In genomic region chr10:23314835-23315239, GRCh38 we compare ENCODE assay signal across 8 cellular contexts. TPM values are rescaled to one million over a fixed set of nuclear protein-coding genes. Genes with fewer than 3 reads are reported as not detected.
DNase-seq lines count a peak whose midpoint lies in the region; ATAC-seq and TF ChIP-seq lines count a peak whose summit lies in the region.

No MANE protein-coding gene starts in this region.

- H3K27me3 Mint-ChIP-seq in GM23338 (ENCODE audit: insufficient read depth, low read depth, poor library complexity) = peaks cover 4% of the 10 kb centered on the region

- H2BK12ac ChIP-seq in neuronal stem cell (ENCODE audit: low read length) = no peak overlapping the region

- H3K36me3 ChIP-seq in DOHH2 (ENCODE audit: control insufficient read depth, low read length) (no peaks in the 10 kb centered on the region), GM23338 (ENCODE audit: insufficient read depth) (no peaks in the 10 kb centered on the region), neuronal stem cell (replicated peaks in 1 of 2; ENCODE audit: control insufficient read depth in 2 of 2, insufficient read depth in 2 of 2, low read length in 2 of 2) (no peaks in the 10 kb centered on the region)

- H3K27ac ChIP-seq in DOHH2 (ENCODE audit: low read depth, low read length) = no peak overlapping the region
- H3K27ac ChIP-seq in GM23338 (ENCODE audit: low read depth) = no peak overlapping the region
- no peak overlapping the region for H3K27ac ChIP-seq in neuronal stem cell (replicated peaks; ENCODE audit: low read length)

- no peak overlapping the region for H3K9ac ChIP-seq in neuronal stem cell (ENCODE audit: low read depth, low read length, poor library complexity)

- WGBS in neuronal stem cell (ENCODE audit: extremely low coverage in 2 of 2, insufficient read length in 2 of 2, insufficient replicate concordance in 1 of 2), 2 donors = no CpG with 5 or more reads among the region's 3 CpGs

- DNase-seq in GM23338 (ENCODE audit: low spot score) (peak; percentile 83), NCI-H2227 (lab: John Stamatoyannopoulos, UW; ENCODE audit: unreplicated experiment) (peak; percentile 50), fibroblast of mammary gland (ENCODE audit: low read depth) (peak; percentile 91), neuronal stem cell (ENCODE audit: low spot score) (peak; percentile 62)
- DNase-seq in activated CD4-positive, alpha-beta T cell treated with anti-CD3 and anti-CD28 coated beads, Interleukin-2, amount 50 U/mL, for 4 hours = peak; percentile 30 to 37

- 0 out of 3 replicates have a peak, but pooled peaks cover 6% of the 10 kb centered on the region for H3K36me3 Mint-ChIP-seq in GM23338 (ENCODE audit: low read depth)

- ATAC-seq in GM23338 = no peak
- ATAC-seq in GM21717 (IDR thresholded peaks at IDR 0.05; ENCODE audit: unreplicated experiment) = no peak
- no peak for ATAC-seq in HG03139 (IDR thresholded peaks at IDR 0.05; ENCODE audit: unreplicated experiment)

- no peak overlapping the region for H2BK120ac ChIP-seq in neuronal stem cell (ENCODE audit: low read depth, low read length)

- H3K4me1 Mint-ChIP-seq in GM23338 = no peaks in the 10 kb centered on the region

- no peaks in the 10 kb centered on the region for H3K9me2 ChIP-seq in DOHH2 (replicated peaks; ENCODE audit: control insufficient read depth, low read length)
- no peaks in the 10 kb centered on the region for H3K9me2 ChIP-seq in GM23338 (ENCODE audit: insufficient read depth)

- H3K4me3 Mint-ChIP-seq in GM23338 = no peak overlapping the region

- H3F3A ChIP-seq in DOHH2 (ENCODE audit: control insufficient read depth, insufficient read depth) = no peaks in the 10 kb centered on the region
- H3F3A ChIP-seq in GM23338 (replicated peaks; ENCODE audit: low read depth) = no peaks in the 10 kb centered on the region

- H3K27ac Mint-ChIP-seq in GM23338 = no peak overlapping the region

- H4K20me1 ChIP-seq in DOHH2 (ENCODE audit: control insufficient read depth, insufficient read depth, low read depth, low read length) = no peaks in the 10 kb centered on the region
- no peaks in the 10 kb centered on the region for H4K20me1 ChIP-seq in GM23338 (replicated peaks; ENCODE audit: insufficient read depth)

- H2AFZ ChIP-seq in GM23338 = no peak overlapping the region
- H2AFZ ChIP-seq in neuronal stem cell (ENCODE audit: low read length) = no peak overlapping the region

- peaks cover 13% of the 10 kb centered on the region for H3K9me3 Mint-ChIP-seq in GM23338

- no peak overlapping the region for H3K4ac ChIP-seq in neuronal stem cell (ENCODE audit: low read length)

- H2BK15ac ChIP-seq in neuronal stem cell (ENCODE audit: low read length) = no peak overlapping the region

- TF ChIP-seq CTCF in DOHH2 (IDR thresholded peaks at IDR 0.05; ENCODE audit: low read depth, low read length, poor library complexity, severe bottlenecking) (peak; percentile 75), GM23338 (conservative IDR thresholded peaks at IDR 0.05; ENCODE audit: low read depth in 2 of 2) (peak; percentile 61 to 84), fibroblast of mammary gland (conservative IDR thresholded peaks at IDR 0.05; ENCODE audit: control insufficient read depth, insufficient read depth, low read depth, low read length) (peak; percentile 69)

- no peak overlapping the region for H4K8ac ChIP-seq in neuronal stem cell (ENCODE audit: low read depth, low read length)

- H3K79me2 ChIP-seq in DOHH2 (ENCODE audit: control insufficient read depth, low read length) (no peaks in the 10 kb centered on the region), GM23338 (replicated peaks; ENCODE audit: insufficient read depth) (no peaks in the 10 kb centered on the region)

- no peak overlapping the region for H4K91ac ChIP-seq in neuronal stem cell (ENCODE audit: low read depth, low read length, poor library complexity)

- H3K79me1 ChIP-seq in neuronal stem cell (ENCODE audit: low read depth, low read length) = no peaks in the 10 kb centered on the region

- H2AK5ac ChIP-seq in neuronal stem cell (ENCODE audit: low read depth, low read length) = no peak overlapping the region

- no peaks in the 10 kb centered on the region for H3K27me3 ChIP-seq in DOHH2 (ENCODE audit: control insufficient read depth, low read length)
- no peaks in the 10 kb centered on the region for H3K27me3 ChIP-seq in GM23338 (ENCODE audit: insufficient read depth)
- H3K27me3 ChIP-seq in neuronal stem cell (ENCODE audit: control insufficient read depth in 3 of 3, insufficient read depth in 3 of 3, low read depth in 1 of 3, low read length in 3 of 3) = peaks cover 0 to 2% (median 0%) of the 10 kb centered on the region in 3 experiments

- no peak overlapping the region for H3K14ac ChIP-seq in neuronal stem cell (ENCODE audit: low read length)

- no peak overlapping the region for H3K18ac ChIP-seq in neuronal stem cell (ENCODE audit: low read length)

- no peak overlapping the region for H3K23ac ChIP-seq in neuronal stem cell (ENCODE audit: low read depth, low read length, poor library complexity)

- H2BK5ac ChIP-seq in neuronal stem cell (ENCODE audit: low read length) = no peak overlapping the region

- H3K4me3 ChIP-seq in DOHH2 (ENCODE audit: low read length) = no peak overlapping the region
- no peak overlapping the region for H3K4me3 ChIP-seq in GM23338
- H3K4me3 ChIP-seq in fibroblast of mammary gland (ENCODE audit: control insufficient read depth, low read depth, low read length) = no peak overlapping the region
- no peak overlapping the region for H3K4me3 ChIP-seq in neuronal stem cell (ENCODE audit: low read length in 2 of 2)

- H3K9me3 ChIP-seq in DOHH2 (ENCODE audit: control insufficient read depth, insufficient read depth, low read length) (peaks cover 18% of the 10 kb centered on the region; the same call in 1 of the 2 replicates), neuronal stem cell (replicated peaks in 1 of 2; ENCODE audit: control insufficient read depth in 2 of 2, insufficient read depth in 1 of 2, low read depth in 1 of 2, low read length in 2 of 2) (no peaks in the 10 kb centered on the region)

- H3K4me2 ChIP-seq in DOHH2 (ENCODE audit: low read length) (0 out of 2 replicates have a peak overlapping the region, but pooled peaks have one; percentile 7), GM23338 (no peak overlapping the region), neuronal stem cell (ENCODE audit: insufficient read depth, low read length, poor library complexity, severe bottlenecking) (no peak overlapping the region)

- H3K4me1 ChIP-seq in DOHH2 (ENCODE audit: control insufficient read depth, low read length) = peaks cover 22% of the 10 kb centered on the region
- no peaks in the 10 kb centered on the region for H3K4me1 ChIP-seq in GM23338 (ENCODE audit: insufficient read depth)
- peaks cover 0 to 4% of the 10 kb centered on the region in 2 donors for H3K4me1 ChIP-seq in neuronal stem cell (ENCODE audit: control insufficient read depth in 2 of 2, insufficient read depth in 1 of 2, low read depth in 1 of 2, low read length in 2 of 2)

TF ChIP-seq in GM23338, 12 proteins besides CTCF, POLR2A, EP300 and RAD21 (continues in another document):
- TF ChIP-seq STAT1 (IDR thresholded peaks at IDR 0.05; ENCODE audit: unreplicated experiment) (no peak), EZH2phosphoT487 (IDR thresholded peaks at IDR 0.05; ENCODE audit: unreplicated experiment) (no peak), ZNF114 (CRISPR knock-in tag; IDR thresholded peaks at IDR 0.05) (no peak), NANOG (IDR thresholded peaks at IDR 0.05; ENCODE audit: borderline replicate concordance) (no peak), JUNB (IDR thresholded peaks at IDR 0.05; ENCODE audit: unreplicated experiment) (no peak)

RNA-seq across cellular contexts. Expression of gene C10orf67, which starts 29.8 kb away (rescaled TPM):
- not detected in 2 replicates for total RNA-seq in GM23338 (2014; rRNA removed; shearing (Covaris generic))
- polyA plus RNA-seq in GM23338 (2016; fragmentation: Nextera tagmentation; extraction: Ambion mirVana) = 0.16 TPM in 2 replicates
- 0.24 TPM for polyA plus RNA-seq in neuronal stem cell (2013, experiment 1 of 2)
- 0.14 TPM for polyA plus RNA-seq in neuronal stem cell (2013, experiment 2 of 2)

Comparison
In these comparisons a context has a peak if more than half of its experiments do, and no peak if none do; other contexts are left out.
1. DNase-seq: peak in every context shown above with its lines; median percentile 91 in fibroblast of mammary gland; 83 in GM23338; 62 in neuronal stem cell; 50 in NCI-H2227; 34 in activated CD4-positive, alpha-beta T cell treated with anti-CD3 and anti-CD28 coated beads, Interleukin-2, amount 50 U/mL, for 4 hours.